Comparison of ENCODE assay signal across 12 cellular contexts in genomic region chr10:103739039-103739764, GRCh38.
DNase-seq lines count a peak whose midpoint lies in the region; ATAC-seq, FAIRE-seq and TF ChIP-seq lines count a peak whose summit lies in the region.
"Had no signal": no experiment of that assay in that cellular context is flagged by ENCODE, and none has a peak within 500 bp of the region (broad histone marks: within the 10 kb centered on the region; RNA-seq: fewer than 3 reads in every experiment).

No MANE protein-coding gene starts in this region.

- no peaks in the 10 kb centered on the region for H3K9me3 Mint-ChIP-seq in nephron progenitor cell

- WGBS in thyroid gland, 2 donors = 26 to 43% methylated on average over 13 of the region's 13 CpGs

- peaks cover 0 to 16% of the 10 kb centered on the region in 2 donors for H3K4me1 ChIP-seq in thyroid gland
- H3K4me1 ChIP-seq: right lobe of liver had no signal

- H3K27me3 ChIP-seq in thyroid gland = no peaks in the 10 kb centered on the region
- H3K27me3 ChIP-seq: ascending aorta, right lobe of liver had no signal

- H3K4me1 Mint-ChIP-seq in nephron progenitor cell = peaks cover 71% of the 10 kb centered on the region

- peak; percentile 81 for DNase-seq in AG08396 (ENCODE audit: low spot score)
- peak; percentile 89 for DNase-seq in RCC 7860 (ENCODE audit: low spot score)
- DNase-seq in fibroblast of mammary gland (ENCODE audit: low read depth) = peak; percentile 96
- no peak for DNase-seq in nephron progenitor cell
- no peak for DNase-seq in NCI-H748 (lab: John Stamatoyannopoulos, UW; ENCODE audit: unreplicated experiment)
- DNase-seq in head of caudate nucleus = no peak
- DNase-seq in thyroid gland = no peak
- DNase-seq: CD4-positive, CD25-positive, alpha-beta regulatory T cell; T-helper 1 cell had no signal

- ATAC-seq in HG02885 (IDR thresholded peaks at IDR 0.05; ENCODE audit: poor library complexity, unreplicated experiment) = no peak

- intact Hi-C loops in head of caudate nucleus (cut with DNase I) (no loop called here), thyroid gland (cut with DNase I) (no loop called here)

- H3K27ac Mint-ChIP-seq in nephron progenitor cell = no peak overlapping the region

- H3K4me3 ChIP-seq in fibroblast of mammary gland (ENCODE audit: control insufficient read depth, low read depth, low read length) (no peak overlapping the region), thyroid gland (replicated peaks in 1 of 3) (no peak overlapping the region)
- H3K4me3 ChIP-seq: right lobe of liver had no signal

- no peak overlapping the region for H3K27ac ChIP-seq in thyroid gland
- H3K27ac ChIP-seq: ascending aorta, right lobe of liver had no signal

- TF ChIP-seq POLR2A in thyroid gland (IDR thresholded peaks at IDR 0.05) = no peak

- H3K27me3 Mint-ChIP-seq in nephron progenitor cell (ENCODE audit: low read depth, poor library complexity) = no peaks in the 10 kb centered on the region
- H3K27me3 Mint-ChIP-seq: CD4-positive, CD25-positive, alpha-beta regulatory T cell had no signal

- H3K4me3 Mint-ChIP-seq in nephron progenitor cell = peak overlapping the region; percentile 53
- H3K4me3 Mint-ChIP-seq: CD4-positive, CD25-positive, alpha-beta regulatory T cell had no signal

- no peaks in the 10 kb centered on the region for H3K9me3 ChIP-seq in thyroid gland
- H3K9me3 ChIP-seq: ascending aorta, right lobe of liver had no signal

- TF ChIP-seq CTCF in fibroblast of mammary gland (conservative IDR thresholded peaks at IDR 0.05; ENCODE audit: control insufficient read depth, insufficient read depth, low read depth, low read length) (no peak), nephron progenitor cell (IDR thresholded peaks at IDR 0.05) (no peak), thyroid gland (IDR thresholded peaks at IDR 0.05) (no peak)

- peak; percentile 96 for FAIRE-seq in RCC 7860 (lab: Jason Lieb, UNC)

- H3K36me3 ChIP-seq in thyroid gland = no peaks in the 10 kb centered on the region
- H3K36me3 ChIP-seq: ascending aorta, right lobe of liver had no signal

- peaks cover 12% of the 10 kb centered on the region for H3K36me3 Mint-ChIP-seq in nephron progenitor cell (ENCODE audit: low read depth)
- H3K36me3 Mint-ChIP-seq: CD4-positive, CD25-positive, alpha-beta regulatory T cell had no signal

Comparison
In these comparisons a context has a peak if more than half of its experiments do, and no peak if none do; other contexts are left out.
1. DNase-seq: peak in AG08396 (single experiment), RCC 7860 (single experiment) and fibroblast of mammary gland (single experiment); none in nephron progenitor cell (single experiment), NCI-H748 (single experiment), head of caudate nucleus (0 of 42) and thyroid gland (0 of 2).